21 cellular contexts compared by ENCODE assay signal in genomic region chr2:85718006-85718391, GRCh38. TPM values are rescaled to one million over a fixed set of nuclear protein-coding genes. Genes with fewer than 3 reads are reported as not detected.
DNase-seq lines count a peak whose midpoint lies in the region; ATAC-seq and TF ChIP-seq lines count a peak whose summit lies in the region.
"Had no signal": no experiment of that assay in that cellular context is flagged by ENCODE, and none has a peak within 500 bp of the region (broad histone marks: within the 10 kb centered on the region; RNA-seq: fewer than 3 reads in every experiment).

No MANE protein-coding gene starts in this region.

- 100% methylated on average over 1 of the region's 7 CpGs; no CpG with 5 or more reads in 1 of the 2 experiments for WGBS in IMR-90 (ENCODE audit: extremely low coverage in 2 of 2, insufficient read length in 1 of 2), 2 experiments

- CTCF ChIA-PET in IMR-90 (lab: Yijun Ruan, JAX): no interaction called here
- CTCF ChIA-PET in Panc1 (lab: Charles Lee): interaction anchor here (0.5 to 1.1 kb wide), 3 partner anchors 13 to 156 kb away, joined by 4 to 9 read pairs (median 5); no protein-coding TSS in a partner anchor

- H3K9me3 ChIP-seq in BE2C (no peaks in the 10 kb centered on the region), IMR-90 (ENCODE audit: control insufficient read depth, insufficient read depth, low read length) (no peaks in the 10 kb centered on the region; the same call in 1 of the 2 replicates), Panc1 (ENCODE audit: control insufficient read depth, insufficient read depth, low read depth, low read length) (no peaks in the 10 kb centered on the region)
- H3K9me3 ChIP-seq: HAP-1 had no signal

- peak; percentile 59 for TF ChIP-seq CTCF in BE2C (IDR thresholded peaks at IDR 0.05; ENCODE audit: low read depth, low read length)
- no peak for TF ChIP-seq CTCF in IMR-90 (conservative IDR thresholded peaks at IDR 0.05; ENCODE audit: low read depth, low read length)
- TF ChIP-seq CTCF in Panc1 (IDR thresholded peaks at IDR 0.05): no peak

- peak overlapping the region; percentile 42 for H3K27ac Mint-ChIP-seq in dendritic cell treated with granulocyte-macrophage colony-stimulating factor and Interleukin-4, amounts not matched to agents 40 ng/mL and 50 ng/mL, for 4 days
- H3K27ac Mint-ChIP-seq: activated T-cell treated with anti-CD3 and anti-CD28 coated beads, Interleukin-2, amount 50 U/mL, for 24 hours had no signal

- ATAC-seq in IMR-90 (ENCODE audit: low read depth): 0 out of 2 replicates have a peak, but pooled peaks have one; percentile 36
- 0 out of 2 replicates have a peak, but pooled peaks have one; percentile 56 for ATAC-seq in Panc1
- ATAC-seq in activated T-cell treated with anti-CD3 and anti-CD28 coated beads, Interleukin-2, amount 50 U/mL, for 4 hours: no peak
- no peak for ATAC-seq in HG03442 (IDR thresholded peaks at IDR 0.05; ENCODE audit: unreplicated experiment)
- ATAC-seq in HG03196 (IDR thresholded peaks at IDR 0.05; ENCODE audit: unreplicated experiment): no peak
- ATAC-seq: esophagus mucosa, left lobe of liver had no signal

- no peak overlapping the region for H2AFZ ChIP-seq in IMR-90 (replicated peaks; ENCODE audit: low read length, poor library complexity)

- POLR2A ChIA-PET in IMR-90 (lab: Charles Lee; ENCODE audit: unreplicated experiment): no interaction called here
- POLR2A ChIA-PET in Panc1 (lab: Charles Lee): no interaction called here

- H3K4me1 ChIP-seq in BE2C: peaks cover 4% of the 10 kb centered on the region; the same call in 1 of the 2 replicates
- H3K4me1 ChIP-seq in IMR-90 (ENCODE audit: control insufficient read depth, insufficient read depth, low read length): no peaks in the 10 kb centered on the region
- H3K4me1 ChIP-seq in Panc1 (ENCODE audit: control insufficient read depth, insufficient read depth, low read length): no peaks in the 10 kb centered on the region
- H3K4me1 ChIP-seq: HAP-1 had no signal

- DNase-seq in BE2C (peak; percentile 46), IMR-90 (no peak), Panc1 (ENCODE audit: low read depth, low spot score) (no peak), hypothalamus (lab: John Stamatoyannopoulos, UW) (no peak)
- no peak for DNase-seq in activated T-cell treated with anti-CD3 and anti-CD28 coated beads, Interleukin-2, amount 50 U/mL, for 4 hours
- DNase-seq: activated CD4-positive, alpha-beta T cell treated with anti-CD3 and anti-CD28 coated beads for 48 hours; activated T-cell treated with anti-CD3 and anti-CD28 coated beads, Interleukin-2, amount 50 U/mL, for 24 hours; DND-41; NCI-H2107; stimulated activated CD4-positive, alpha-beta T cell treated with anti-CD3 and anti-CD28 coated beads, Interleukin-15, amount 100 ng/mL, for 24 hours; substantia nigra had no signal

- H2BK120ac ChIP-seq in IMR-90 (ENCODE audit: low read depth, low read length): no peak overlapping the region

- H3K27ac ChIP-seq in IMR-90 (ENCODE audit: insufficient read depth, low read length): no peak overlapping the region
- H3K27ac ChIP-seq in Panc1 (ENCODE audit: low read length): no peak overlapping the region
- H3K27ac ChIP-seq: HL-60 had no signal

- H2AK5ac ChIP-seq in IMR-90 (ENCODE audit: low read depth, low read length): no peak overlapping the region

- H2BK20ac ChIP-seq in IMR-90 (ENCODE audit: low read depth, low read length): no peak overlapping the region

- no peaks in the 10 kb centered on the region for H4K20me1 ChIP-seq in IMR-90 (ENCODE audit: insufficient read depth, low read length)

- H3K4me3 Mint-ChIP-seq in dendritic cell treated with granulocyte-macrophage colony-stimulating factor and Interleukin-4, amounts not matched to agents 40 ng/mL and 50 ng/mL, for 4 days: no peak overlapping the region
- no peak overlapping the region for H3K4me3 Mint-ChIP-seq in activated T-cell treated with anti-CD3 and anti-CD28 coated beads, Interleukin-2, amount 50 U/mL, for 4 hours
- H3K4me3 Mint-ChIP-seq: activated T-cell treated with anti-CD3 and anti-CD28 coated beads, Interleukin-2, amount 50 U/mL, for 24 hours had no signal

- H4K5ac ChIP-seq in IMR-90 (ENCODE audit: low read depth, low read length): no peak overlapping the region

- H3K4me3 ChIP-seq in BE2C (ENCODE audit: low read depth, low read length): peak overlapping the region; percentile 31
- H3K4me3 ChIP-seq in IMR-90 (ENCODE audit: insufficient read depth, low read depth, low read length): no peak overlapping the region
- no peak overlapping the region for H3K4me3 ChIP-seq in Panc1 (ENCODE audit: low read depth in 2 of 2, low read length in 2 of 2)
- H3K4me3 ChIP-seq: HAP-1 had no signal

- intact Hi-C loops in IMR-90 (cut with micrococcal nuclease) (no loop called here), Panc1 (cut with micrococcal nuclease; ENCODE audit: unreplicated experiment) (no loop called here)
- intact Hi-C loops in dendritic cell treated with granulocyte-macrophage colony-stimulating factor and Interleukin-4, amounts not matched to agents 40 ng/mL and 50 ng/mL, for 4 days (cut with micrococcal nuclease): loop anchor here (5.0 kb wide), 1 partner anchor 41 kb away; no protein-coding TSS in a partner anchor

- no peak overlapping the region for H3K23ac ChIP-seq in IMR-90 (ENCODE audit: low read depth, low read length)

- no peak for TF ChIP-seq POLR2A in IMR-90 (IDR thresholded peaks at IDR 0.05; ENCODE audit: low read depth, low read length)

- no peaks in the 10 kb centered on the region for H3K9me3 Mint-ChIP-seq in dendritic cell treated with granulocyte-macrophage colony-stimulating factor and Interleukin-4, amounts not matched to agents 40 ng/mL and 50 ng/mL, for 4 days
- peaks cover 7% of the 10 kb centered on the region for H3K9me3 Mint-ChIP-seq in activated T-cell treated with anti-CD3 and anti-CD28 coated beads, Interleukin-2, amount 50 U/mL, for 4 hours
- H3K9me3 Mint-ChIP-seq: activated T-cell treated with anti-CD3 and anti-CD28 coated beads, Interleukin-2, amount 50 U/mL, for 24 hours had no signal

- peak; percentile 6; the same call in 1 of the 2 replicates for TF ChIP-seq RAD21 in IMR-90 (IDR thresholded peaks at IDR 0.05; ENCODE audit: low read length)

- H3K9me1 ChIP-seq in IMR-90 (ENCODE audit: insufficient read depth, low read length): 0 out of 2 replicates have a peak, but pooled peaks cover 3% of the 10 kb centered on the region

- H2BK15ac ChIP-seq in IMR-90 (ENCODE audit: low read depth, low read length): no peak overlapping the region

- H2AK9ac ChIP-seq in IMR-90 (replicated peaks; ENCODE audit: low read depth, low read length, poor library complexity): no peak overlapping the region

- H3K56ac ChIP-seq in IMR-90 (ENCODE audit: extremely low read depth, insufficient read depth, low read length): no peak overlapping the region

- H3K4ac ChIP-seq in IMR-90 (ENCODE audit: low read depth, low read length): no peak overlapping the region

- no peak overlapping the region for H4K91ac ChIP-seq in IMR-90 (ENCODE audit: insufficient read depth, low read depth, low read length)

- H3K14ac ChIP-seq in IMR-90 (replicated peaks; ENCODE audit: low read depth, low read length): no peak overlapping the region

- H3K36me3 Mint-ChIP-seq in dendritic cell treated with granulocyte-macrophage colony-stimulating factor and Interleukin-4, amounts not matched to agents 40 ng/mL and 50 ng/mL, for 4 days (ENCODE audit: low read depth): no peaks in the 10 kb centered on the region
- H3K36me3 Mint-ChIP-seq in activated T-cell treated with anti-CD3 and anti-CD28 coated beads, Interleukin-2, amount 50 U/mL, for 4 hours (ENCODE audit: insufficient read depth): no peaks in the 10 kb centered on the region

- H3K27me3 ChIP-seq in BE2C (no peaks in the 10 kb centered on the region), IMR-90 (ENCODE audit: control insufficient read depth, insufficient read depth, low read length) (peaks cover 14% of the 10 kb centered on the region), Panc1 (ENCODE audit: control insufficient read depth, insufficient read depth, low read length) (no peaks in the 10 kb centered on the region)

- H2BK5ac ChIP-seq in IMR-90 (ENCODE audit: low read depth, low read length, poor library complexity, severe bottlenecking): no peak overlapping the region

- dilution Hi-C loops in IMR-90 (cut with HindIII; ENCODE audit: low sequenced_read_pairs, unreplicated experiment): no loop called here

- no TSS peak for BruUV-seq in IMR-90 (replicated peaks; lab: Mats Ljungman, UMichigan)
- no TSS peak for BruUV-seq in Panc1 (replicated peaks; lab: Mats Ljungman, UMichigan)

- peaks cover 3% of the 10 kb centered on the region for H3K27me3 Mint-ChIP-seq in dendritic cell treated with granulocyte-macrophage colony-stimulating factor and Interleukin-4, amounts not matched to agents 40 ng/mL and 50 ng/mL, for 4 days
- peaks cover 2% of the 10 kb centered on the region for H3K27me3 Mint-ChIP-seq in activated T-cell treated with anti-CD3 and anti-CD28 coated beads, Interleukin-2, amount 50 U/mL, for 4 hours (ENCODE audit: low read depth)

- H3K36me3 ChIP-seq in BE2C: no peaks in the 10 kb centered on the region
- H3K36me3 ChIP-seq in IMR-90 (ENCODE audit: control insufficient read depth, insufficient read depth, low read length): no peaks in the 10 kb centered on the region
- no peaks in the 10 kb centered on the region for H3K36me3 ChIP-seq in Panc1 (ENCODE audit: control insufficient read depth, insufficient read depth, low read length)
- H3K36me3 ChIP-seq: HAP-1 had no signal

- no peak overlapping the region for H3K18ac ChIP-seq in IMR-90 (ENCODE audit: low read depth, low read length)

- peaks cover 56% of the 10 kb centered on the region for H3K4me1 Mint-ChIP-seq in dendritic cell treated with granulocyte-macrophage colony-stimulating factor and Interleukin-4, amounts not matched to agents 40 ng/mL and 50 ng/mL, for 4 days (ENCODE audit: low read depth)
- peaks cover 8% of the 10 kb centered on the region for H3K4me1 Mint-ChIP-seq in activated T-cell treated with anti-CD3 and anti-CD28 coated beads, Interleukin-2, amount 50 U/mL, for 4 hours (ENCODE audit: low read depth)

- no peak overlapping the region for H4K8ac ChIP-seq in IMR-90 (ENCODE audit: low read depth in 2 of 2, low read length in 2 of 2)

- H3K4me2 ChIP-seq in IMR-90 (ENCODE audit: low read depth, low read length): no peak overlapping the region

- in situ Hi-C loops in IMR-90 (cut with MboI; ENCODE audit: low sequenced_read_pairs): no loop called here
- in situ Hi-C loops in Panc1 (cut with HindIII; ENCODE audit: low pct_unique_long_range_greater_than_20kb, low sequenced_read_pairs): no loop called here

- H3K9ac ChIP-seq in IMR-90 (ENCODE audit: low read depth, low read length): no peak overlapping the region

- no peaks in the 10 kb centered on the region for H3K79me1 ChIP-seq in IMR-90 (ENCODE audit: low read depth in 1 of 2, low read length in 2 of 2)

RNA-seq across cellular contexts. Expression of gene GNLY, which starts 23.8 kb away (rescaled TPM):
- 1.0 TPM for polyA plus RNA-seq in BE2C (2012; ENCODE audit: insufficient read depth, insufficient read length, low read depth)
- total RNA-seq in IMR-90 (2012; rRNA removed) (not detected in 2 replicates), Panc1 (2021; ENCODE audit: unreplicated experiment) (not detected)
- polyA plus RNA-seq in IMR-90 (2012; rRNA removed): not detected in 2 replicates
- not detected in 2 replicates for polyA plus RNA-seq in IMR-90 (2012; cell fraction: cytosol; rRNA removed)
- 0.13 and 0.24 TPM in 2 replicates for polyA plus RNA-seq in IMR-90 (2012; cell fraction: nucleus; rRNA removed; ENCODE audit: low replicate concordance)
- not detected for polyA plus RNA-seq in Panc1 (2012; ENCODE audit: insufficient read length)
- 10 to 100 TPM in 2 of 3 donors, 1 to 10 TPM in 1; 4.3 to 26.5 (median 15.0) TPM for total RNA-seq in activated T-cell treated with anti-CD3 and anti-CD28 coated beads, Interleukin-2, amount 50 U/mL, for 4 hours
- total RNA-seq: pulmonary artery endothelial cell had no signal

RNA-seq across cellular contexts. Expression of gene ATOH8, which starts 35.8 kb away (rescaled TPM):
- polyA plus RNA-seq in BE2C (2012; ENCODE audit: insufficient read depth, insufficient read length, low read depth): 1.0 TPM
- 7.8 and 7.9 TPM in 2 replicates for total RNA-seq in IMR-90 (2012; rRNA removed)
- polyA plus RNA-seq in IMR-90 (2012; rRNA removed): 9.0 and 11.2 TPM in 2 replicates
- polyA plus RNA-seq in IMR-90 (2012; cell fraction: cytosol; rRNA removed): 6.2 and 7.6 TPM in 2 replicates
- polyA plus RNA-seq in IMR-90 (2012; cell fraction: nucleus; rRNA removed; ENCODE audit: low replicate concordance): 5.0 and 13.0 TPM in 2 replicates
- 3.8 TPM for total RNA-seq in Panc1 (2021; ENCODE audit: unreplicated experiment)
- polyA plus RNA-seq in Panc1 (2012; ENCODE audit: insufficient read length): 3.7 TPM
- not detected for total RNA-seq in activated T-cell treated with anti-CD3 and anti-CD28 coated beads, Interleukin-2, amount 50 U/mL, for 4 hours

RNA-seq across cellular contexts. Expression of gene SFTPB, which starts 50.0 kb away (rescaled TPM):
- polyA plus RNA-seq in BE2C (2012; ENCODE audit: insufficient read depth, insufficient read length, low read depth): not detected
- total RNA-seq in IMR-90 (2012; rRNA removed): not detected in 2 replicates
- not detected in 2 replicates for polyA plus RNA-seq in IMR-90 (2012; rRNA removed)
- polyA plus RNA-seq in IMR-90 (2012; cell fraction: cytosol; rRNA removed): 0.07 TPM in 1 of 2 replicates, not detected in the other
- polyA plus RNA-seq in IMR-90 (2012; cell fraction: nucleus; rRNA removed; ENCODE audit: low replicate concordance): not detected in 2 replicates
- 5.6 TPM for total RNA-seq in Panc1 (2021; ENCODE audit: unreplicated experiment)
- polyA plus RNA-seq in Panc1 (2012; ENCODE audit: insufficient read length): not detected
- 1 to 10 TPM; 3.8 to 5.7 (median 5.0) TPM for total RNA-seq in activated T-cell treated with anti-CD3 and anti-CD28 coated beads, Interleukin-2, amount 50 U/mL, for 4 hours
- total RNA-seq: myocyte; pulmonary artery endothelial cell; T-helper 1 cell treated with Interleukin-12 subunit alpha and Interleukin-12 subunit beta and Interleukin-4 antibody, amounts not matched to agents 30 ng/mL and 1 ng/mL, for 36 hours had no signal

Comparison
In these comparisons a context has a peak if more than half of its experiments do, and no peak if none do; other contexts are left out.
1. ATAC-seq: peak in IMR-90 (single experiment) and Panc1 (single experiment); none in activated T-cell treated with anti-CD3 and anti-CD28 coated beads, Interleukin-2, amount 50 U/mL, for 4 hours (0 of 2), HG03442 (single experiment) and HG03196 (single experiment).